In genomic region chrX:136710324-136710951, GRCh38 we compare ENCODE assay signal across 1 cellular context.
TF ChIP-seq lines count a peak whose summit lies in the region.

No MANE protein-coding gene starts in this region.

TF ChIP-seq in SK-N-SH treated with all-trans-retinoic acid at 6 μM for 48 hours, 23 proteins besides CTCF, POLR2A, EP300 and RAD21 (continued from another document):
- TF ChIP-seq, protein P1, sequence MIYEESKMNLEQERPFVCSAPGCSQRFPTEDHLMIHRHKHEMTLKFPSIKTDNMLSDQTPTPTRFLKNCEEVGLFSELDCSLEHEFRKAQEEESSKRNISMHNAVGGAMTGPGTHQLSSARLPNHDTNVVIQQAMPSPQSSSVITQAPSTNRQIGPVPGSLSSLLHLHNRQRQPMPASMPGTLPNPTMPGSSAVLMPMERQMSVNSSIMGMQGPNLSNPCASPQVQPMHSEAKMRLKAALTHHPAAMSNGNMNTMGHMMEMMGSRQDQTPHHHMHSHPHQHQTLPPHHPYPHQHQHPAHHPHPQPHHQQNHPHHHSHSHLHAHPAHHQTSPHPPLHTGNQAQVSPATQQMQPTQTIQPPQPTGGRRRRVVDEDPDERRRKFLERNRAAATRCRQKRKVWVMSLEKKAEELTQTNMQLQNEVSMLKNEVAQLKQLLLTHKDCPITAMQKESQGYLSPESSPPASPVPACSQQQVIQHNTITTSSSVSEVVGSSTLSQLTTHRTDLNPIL (CRISPR knock-in tag; IDR thresholded peaks at IDR 0.05; ENCODE audit: low read depth) = no peak
- no peak for TF ChIP-seq ISL1 (CRISPR knock-in tag; IDR thresholded peaks at IDR 0.05)
- TF ChIP-seq, protein P2, sequence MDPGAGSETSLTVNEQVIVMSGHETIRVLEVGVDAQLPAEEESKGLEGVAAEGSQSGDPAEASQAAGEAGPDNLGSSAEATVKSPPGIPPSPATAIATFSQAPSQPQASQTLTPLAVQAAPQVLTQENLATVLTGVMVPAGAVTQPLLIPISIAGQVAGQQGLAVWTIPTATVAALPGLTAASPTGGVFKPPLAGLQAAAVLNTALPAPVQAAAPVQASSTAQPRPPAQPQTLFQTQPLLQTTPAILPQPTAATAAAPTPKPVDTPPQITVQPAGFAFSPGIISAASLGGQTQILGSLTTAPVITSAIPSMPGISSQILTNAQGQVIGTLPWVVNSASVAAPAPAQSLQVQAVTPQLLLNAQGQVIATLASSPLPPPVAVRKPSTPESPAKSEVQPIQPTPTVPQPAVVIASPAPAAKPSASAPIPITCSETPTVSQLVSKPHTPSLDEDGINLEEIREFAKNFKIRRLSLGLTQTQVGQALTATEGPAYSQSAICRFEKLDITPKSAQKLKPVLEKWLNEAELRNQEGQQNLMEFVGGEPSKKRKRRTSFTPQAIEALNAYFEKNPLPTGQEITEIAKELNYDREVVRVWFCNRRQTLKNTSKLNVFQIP (CRISPR knock-in tag; IDR thresholded peaks at IDR 0.05; ENCODE audit: borderline replicate concordance, low read depth) = no peak
- TF ChIP-seq CSDC2 (CRISPR knock-in tag; IDR thresholded peaks at IDR 0.05) = no peak
- TF ChIP-seq BACH2 (CRISPR knock-in tag; IDR thresholded peaks at IDR 0.05; ENCODE audit: borderline replicate concordance) = no peak
- TF ChIP-seq ZNF565 (CRISPR knock-in tag; conservative IDR thresholded peaks at IDR 0.05; ENCODE audit: low read depth) = no peak
- TF ChIP-seq TOX (CRISPR knock-in tag; IDR thresholded peaks at IDR 0.05; ENCODE audit: borderline replicate concordance) = no peak
- no peak for TF ChIP-seq SNAI2 (CRISPR knock-in tag; IDR thresholded peaks at IDR 0.05)
- TF ChIP-seq PPARA (CRISPR knock-in tag; IDR thresholded peaks at IDR 0.05; ENCODE audit: borderline replicate concordance) = no peak
- TF ChIP-seq TCF4 (CRISPR knock-in tag; IDR thresholded peaks at IDR 0.05; ENCODE audit: borderline replicate concordance) = no peak
- no peak for TF ChIP-seq OSR1 (CRISPR knock-in tag; IDR thresholded peaks at IDR 0.05)
- no peak for TF ChIP-seq ESRRG (CRISPR knock-in tag; IDR thresholded peaks at IDR 0.05)
